In the genomic region with DNA sequence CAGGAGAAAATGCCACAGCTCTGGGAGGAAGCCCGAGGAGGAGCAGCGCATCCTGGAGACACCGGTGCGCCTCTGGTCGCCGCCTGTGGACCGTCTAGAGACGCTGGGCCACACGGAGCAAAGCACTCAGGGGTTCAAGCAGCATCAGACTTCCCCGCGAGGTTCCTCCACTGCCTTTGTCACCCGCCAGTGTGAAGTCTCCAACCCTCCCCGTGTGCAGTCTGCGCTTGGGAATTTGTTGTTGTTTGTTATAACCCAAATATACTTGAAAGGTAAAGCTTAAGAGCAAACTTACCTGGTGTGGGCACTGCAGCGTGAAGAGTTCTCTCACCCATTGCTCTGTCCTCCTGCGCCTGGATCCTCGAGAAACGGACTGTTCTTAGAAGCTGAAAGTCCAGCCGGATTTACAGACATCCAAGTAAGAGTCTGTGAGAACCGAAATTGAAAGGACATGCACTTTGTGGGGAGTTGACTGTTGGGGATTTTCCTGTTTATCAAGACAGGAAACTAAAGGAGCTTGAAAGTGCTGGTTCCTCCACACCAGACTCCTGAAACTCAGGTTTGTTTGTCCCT, we compare ENCODE assay signal across 8 cellular contexts. TPM values are rescaled to one million over a fixed set of nuclear protein-coding genes. Genes with fewer than 3 reads are reported as not detected.
DNase-seq lines count a peak whose midpoint lies in the region; ATAC-seq, FAIRE-seq and TF ChIP-seq lines count a peak whose summit lies in the region.

A gene with protein sequence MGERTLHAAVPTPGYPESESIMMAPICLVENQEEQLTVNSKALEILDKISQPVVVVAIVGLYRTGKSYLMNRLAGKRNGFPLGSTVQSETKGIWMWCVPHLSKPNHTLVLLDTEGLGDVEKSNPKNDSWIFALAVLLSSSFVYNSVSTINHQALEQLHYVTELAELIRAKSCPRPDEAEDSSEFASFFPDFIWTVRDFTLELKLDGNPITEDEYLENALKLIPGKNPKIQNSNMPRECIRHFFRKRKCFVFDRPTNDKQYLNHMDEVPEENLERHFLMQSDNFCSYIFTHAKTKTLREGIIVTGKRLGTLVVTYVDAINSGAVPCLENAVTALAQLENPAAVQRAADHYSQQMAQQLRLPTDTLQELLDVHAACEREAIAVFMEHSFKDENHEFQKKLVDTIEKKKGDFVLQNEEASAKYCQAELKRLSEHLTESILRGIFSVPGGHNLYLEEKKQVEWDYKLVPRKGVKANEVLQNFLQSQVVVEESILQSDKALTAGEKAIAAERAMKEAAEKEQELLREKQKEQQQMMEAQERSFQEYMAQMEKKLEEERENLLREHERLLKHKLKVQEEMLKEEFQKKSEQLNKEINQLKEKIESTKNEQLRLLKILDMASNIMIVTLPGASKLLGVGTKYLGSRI (minus strand): TSS at position 443 of the 573 bp plus-strand sequence. CDS start 108 bp downstream, at position 335.

- peaks cover 0 to 5% of the 10 kb centered on the region in 2 donors for H3K36me3 ChIP-seq in psoas muscle (ENCODE audit: insufficient read depth in 1 of 2, low read depth in 1 of 2)

- TF ChIP-seq CTCF in Calu3 (IDR thresholded peaks at IDR 0.05; ENCODE audit: unreplicated experiment): no peak
- TF ChIP-seq CTCF in foreskin keratinocyte (conservative IDR thresholded peaks at IDR 0.05): no peak
- no peak for TF ChIP-seq CTCF in psoas muscle (IDR thresholded peaks at IDR 0.05)

- H3K27me3 Mint-ChIP-seq in Calu3 (ENCODE audit: unreplicated experiment): no peaks in the 10 kb centered on the region

- 25 to 31% (median 29%) methylated on average over 20 of the region's 20 CpGs for WGBS in psoas muscle, 3 donors

- H3K4me3 Mint-ChIP-seq in Calu3 (ENCODE audit: low read depth, unreplicated experiment): peak within 1 kb of the TSS; percentile 75

- intact Hi-C loops in Calu3 (cut with micrococcal nuclease; ENCODE audit: unreplicated experiment) (loop anchor here (10.0 kb wide), 1 partner anchor 156 kb away; no protein-coding TSS in a partner anchor), psoas muscle (cut with DNase I) (loop anchor here in 1 of 2 donors (2.0 kb wide), 1 partner anchor 160 kb away; no protein-coding TSS in a partner anchor)

- H3K4me3 ChIP-seq in psoas muscle: peak within 1 kb of the TSS; percentile 63

- peaks cover 9% of the 10 kb centered on the region for H3K36me3 Mint-ChIP-seq in Calu3 (ENCODE audit: insufficient read depth, unreplicated experiment)

- peaks cover 16% of the 10 kb centered on the region for H3K4me1 Mint-ChIP-seq in Calu3 (ENCODE audit: low read depth, unreplicated experiment)

- no peaks in the 10 kb centered on the region for H3K9me3 Mint-ChIP-seq in Calu3 (ENCODE audit: low read depth, unreplicated experiment)

- CTCF ChIA-PET in Calu3 (lab: Charles Lee): interaction anchor here (0.8 kb wide), 1 partner anchor 62 kb away, joined by 3 read pairs; no protein-coding TSS in a partner anchor

- H3K4me1 ChIP-seq in foreskin keratinocyte: no peaks in the 10 kb centered on the region
- no peaks in the 10 kb centered on the region for H3K4me1 ChIP-seq in psoas muscle

- ATAC-seq in GM21515 (IDR thresholded peaks at IDR 0.05; ENCODE audit: unreplicated experiment): peak; percentile 59
- ATAC-seq in foreskin keratinocyte: peak; percentile 61
- ATAC-seq in psoas muscle: peak in 3 of 4 donors; percentile 20 to 54 (median 53)

- H3K27ac ChIP-seq in foreskin keratinocyte (no peak within 1 kb of the TSS), psoas muscle (peak within 1 kb of the TSS; percentile 36)

- H3K27ac Mint-ChIP-seq in Calu3 (ENCODE audit: unreplicated experiment): peak within 1 kb of the TSS; percentile 53

- DNase-seq in Calu3 (peak; percentile 18), NCI-H226 (peak; percentile 15), activated T-helper 1 cell treated with Interleukin-2 at 50 U/mL for 16 hours (ENCODE audit: low read depth) (peak; percentile 39), foreskin keratinocyte (peak in 1 of 2 donors; percentile 7), psoas muscle (peak; percentile 35 to 60), urothelium cell line (ENCODE audit: low spot score) (peak; percentile 5), NCI-H146 treated with DMSO at 0.1 percent for 48 hours (lab: John Stamatoyannopoulos, UW; ENCODE audit: unreplicated experiment) (no peak)

- H3K9me3 ChIP-seq in psoas muscle: no peaks in the 10 kb centered on the region

- FAIRE-seq in urothelium cell line (lab: Jason Lieb, UNC): no peak

- H3K27me3 ChIP-seq in foreskin keratinocyte (peaks cover 35% of the 10 kb centered on the region), psoas muscle (ENCODE audit: insufficient read depth in 3 of 3, low read length in 2 of 3) (no peaks in the 10 kb centered on the region)

- BruUV-seq in Calu3 (replicated peaks; lab: Mats Ljungman, UMichigan): TSS peak; percentile 52

RNA-seq across cellular contexts. Expression of the gene that starts here (rescaled TPM):
- total RNA-seq in Calu3 (2022): 10.3 and 26.6 TPM in 2 replicates
- 0.14 and 0.21 TPM in 2 replicates for total RNA-seq in foreskin keratinocyte
- polyA plus RNA-seq in foreskin keratinocyte: 0.01 TPM in 2 replicates
- 1 to 10 TPM; 2.2 to 9.7 (median 3.4) TPM for total RNA-seq in psoas muscle
- polyA plus RNA-seq in psoas muscle: 1 to 10 TPM; 3.0 to 4.5 (median 4.5) TPM

Comparison
In these comparisons a context has a peak if more than half of its experiments do, and no peak if none do; other contexts are left out.
1. Peak in ATAC-seq in foreskin keratinocyte; RNA of the gene not detected or under 1 TPM.